In genomic region chr10:108911814-108912541, GRCh38 we compare ENCODE assay signal across 8 cellular contexts.
DNase-seq lines count a peak whose midpoint lies in the region; ATAC-seq and TF ChIP-seq lines count a peak whose summit lies in the region.

No MANE protein-coding gene starts in this region.

- H3K4me3 ChIP-seq in AG09309 (ENCODE audit: control insufficient read depth, low read depth, low read length) (peak overlapping the region; percentile 25), coronary artery (peak overlapping the region; percentile 61), lower lobe of right lung (peak overlapping the region; percentile 44), upper lobe of left lung (peak overlapping the region in 3 of 4 donors; percentile 25 to 46 (median 41))

- H3K27ac ChIP-seq in coronary artery: no peak overlapping the region
- H3K27ac ChIP-seq in lower lobe of right lung: no peak overlapping the region
- no peak overlapping the region for H3K27ac ChIP-seq in upper lobe of left lung

- H3K4me3 Mint-ChIP-seq in IgD-negative memory B cell (peak overlapping the region; percentile 14 to 83 (median 68)), T-cell (no peak overlapping the region)

- 3 to 5% methylated on average over 34 to 44 of the region's 47 CpGs for WGBS in upper lobe of left lung, 2 donors

- H3K27me3 Mint-ChIP-seq in IgD-negative memory B cell (peaks cover 17% of the 10 kb centered on the region), T-cell (peaks cover 0 to 3% of the 10 kb centered on the region in 2 donors)

- H3K36me3 ChIP-seq in lower lobe of right lung (no peaks in the 10 kb centered on the region), upper lobe of left lung (no peaks in the 10 kb centered on the region)

- no peaks in the 10 kb centered on the region for H3K9me3 ChIP-seq in lower lobe of right lung
- H3K9me3 ChIP-seq in upper lobe of left lung: no peaks in the 10 kb centered on the region

- peak; percentile 84 for ATAC-seq in GM19463 (IDR thresholded peaks at IDR 0.05; ENCODE audit: unreplicated experiment)
- ATAC-seq in lower lobe of right lung: peak; percentile 84 to 89
- peak; percentile 78 to 82 for ATAC-seq in upper lobe of left lung (ENCODE audit: low FRiP score in 2 of 2)
- no peak for ATAC-seq in T-cell (replicated peaks in 1 of 4)
- no peak for ATAC-seq in GM18519 (IDR thresholded peaks at IDR 0.05; ENCODE audit: low FRiP score, unreplicated experiment)

- POLR2A ChIA-PET in T-cell (lab: Charles Lee): no interaction called here

- H3K4me1 Mint-ChIP-seq in IgD-negative memory B cell: peaks cover 0 to 12% (median 5%) of the 10 kb centered on the region in 3 donors
- no peaks in the 10 kb centered on the region for H3K4me1 Mint-ChIP-seq in T-cell

- TF ChIP-seq EP300 in upper lobe of left lung (IDR thresholded peaks at IDR 0.05): no peak

- peak; percentile 7 for TF ChIP-seq CTCF in AG09309 (IDR thresholded peaks at IDR 0.05; ENCODE audit: control insufficient read depth, insufficient read depth, low read depth, low read length, missing control alignments)
- no peak for TF ChIP-seq CTCF in coronary artery (IDR thresholded peaks at IDR 0.05)
- TF ChIP-seq CTCF in lower lobe of right lung (IDR thresholded peaks at IDR 0.05): peak; percentile 32
- TF ChIP-seq CTCF in upper lobe of left lung (IDR thresholded peaks at IDR 0.05): peak in 2 of 6 experiments; percentile 9 to 15

- DNase-seq in AG09309 (ENCODE audit: low read depth): no peak
- DNase-seq in coronary artery (ENCODE audit: low spot score): no peak
- peak; percentile 48 for DNase-seq in lower lobe of right lung
- peak; percentile 32 to 80 for DNase-seq in upper lobe of left lung
- no peak for DNase-seq in T-cell

- H3K36me3 Mint-ChIP-seq in IgD-negative memory B cell (peaks cover 2% of the 10 kb centered on the region), T-cell (no peaks in the 10 kb centered on the region)

- H3K27me3 ChIP-seq in lower lobe of right lung (ENCODE audit: low read depth) (peaks cover 5% of the 10 kb centered on the region), upper lobe of left lung (peaks cover 0 to 3% (median 0%) of the 10 kb centered on the region in 4 donors)

- CTCF ChIA-PET in T-cell (lab: Charles Lee): no interaction called here

- H3K27ac Mint-ChIP-seq in IgD-negative memory B cell (no peak overlapping the region), T-cell (no peak overlapping the region)

- no peak for TF ChIP-seq POLR2A in upper lobe of left lung (IDR thresholded peaks at IDR 0.05)

- H3K9me3 Mint-ChIP-seq in IgD-negative memory B cell: no peaks in the 10 kb centered on the region
- H3K9me3 Mint-ChIP-seq in T-cell: peaks cover 0 to 4% (median 0%) of the 10 kb centered on the region in 3 donors

- H3K4me1 ChIP-seq in lower lobe of right lung (peaks cover 12% of the 10 kb centered on the region), upper lobe of left lung (peaks cover 0 to 11% (median 0%) of the 10 kb centered on the region in 4 donors)

- intact Hi-C loops in lower lobe of right lung (cut with DNase I): no loop called here

Comparison
In these comparisons a context has a peak if more than half of its experiments do, and no peak if none do; other contexts are left out.
1. DNase-seq: peak in lower lobe of right lung (single experiment) and upper lobe of left lung (2 of 2); none in AG09309 (single experiment), coronary artery (single experiment) and T-cell (0 of 34).
2. ATAC-seq: peak in GM19463 (single experiment), lower lobe of right lung (2 of 2) and upper lobe of left lung (2 of 2); none in T-cell (0 of 4) and GM18519 (single experiment).
3. H3K4me3 Mint-ChIP-seq: peak in IgD-negative memory B cell (4 of 4); none in T-cell (0 of 3).
4. Peak in every context shown above with its lines, with median percentiles within 50 percentile points of each other: H3K4me3 ChIP-seq.